In the genomic region with DNA sequence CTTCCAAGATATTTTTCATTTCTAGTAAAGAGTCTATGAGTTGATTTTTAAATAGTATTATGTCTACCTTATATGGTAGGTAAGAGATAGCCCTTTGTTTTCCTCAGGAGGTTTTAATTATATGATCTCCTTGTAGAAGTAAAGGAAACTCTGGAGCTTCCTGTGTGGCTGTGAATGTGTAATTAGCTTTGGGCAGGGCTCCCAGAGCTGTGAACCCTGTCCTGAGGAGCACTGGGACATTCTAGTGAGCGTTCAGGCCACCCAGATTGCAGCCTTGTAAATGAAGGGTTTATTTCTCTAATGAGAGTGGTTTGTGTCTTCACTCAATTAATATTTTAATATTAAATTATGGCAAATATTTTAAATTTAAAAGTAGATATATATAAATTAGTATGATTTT, we compare ENCODE assay signal across 1 cellular context. TPM values are rescaled to one million over a fixed set of nuclear protein-coding genes. Genes with fewer than 3 reads are reported as not detected.
"Had no signal": no experiment of that assay in that cellular context is flagged by ENCODE, and none has a peak within 500 bp of the region (broad histone marks: within the 10 kb centered on the region; RNA-seq: fewer than 3 reads in every experiment).

No MANE protein-coding gene starts in this region.

RNA-seq across cellular contexts. Expression of a gene that starts 50.0 kb away (rescaled TPM):
- total RNA-seq: progenitor cell of endocrine pancreas had no signal
